In the genomic region with DNA sequence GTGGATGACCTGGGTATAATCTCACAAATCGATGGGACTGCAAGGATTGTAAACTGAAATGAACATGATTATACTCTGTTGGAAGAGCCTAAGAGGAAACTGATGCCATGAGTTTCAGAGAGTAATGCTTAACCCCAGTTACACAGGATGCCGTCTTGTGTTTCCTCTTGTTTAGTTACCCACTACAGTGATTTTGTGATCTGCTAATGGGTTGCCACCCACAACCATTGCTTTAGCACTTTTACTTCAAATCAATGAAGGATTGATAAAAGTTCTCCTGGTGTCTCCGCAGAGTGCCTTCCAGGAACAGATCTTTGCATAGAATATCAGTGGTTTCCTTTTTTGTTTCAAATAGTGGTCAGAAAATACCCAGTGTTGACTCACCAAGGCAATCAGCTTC, we compare ENCODE assay signal across 5 cellular contexts. TPM values are rescaled to one million over a fixed set of nuclear protein-coding genes. Genes with fewer than 3 reads are reported as not detected.
"Had no signal": no experiment of that assay in that cellular context is flagged by ENCODE, and none has a peak within 500 bp of the region (broad histone marks: within the 10 kb centered on the region; RNA-seq: fewer than 3 reads in every experiment).

No MANE protein-coding gene starts in this region.

RNA-seq across cellular contexts. Expression of a gene that starts 22.4 kb away (rescaled TPM):
- total RNA-seq: activated naive CD4-positive, alpha-beta T cell treated with anti-CD3 and anti-CD28 coated beads, Interleukin-2, amount 50 U/mL, for 72 hours; lung microvascular endothelial cell; SJCRH30 had no signal

RNA-seq across cellular contexts. Expression of a gene that starts 23.5 kb away (rescaled TPM):
- total RNA-seq: activated naive CD4-positive, alpha-beta T cell treated with anti-CD3 and anti-CD28 coated beads, Interleukin-2, amount 50 U/mL, for 72 hours; kidney epithelial cell; myocyte had no signal

RNA-seq across cellular contexts. Expression of a gene that starts 25.8 kb away (rescaled TPM):
- total RNA-seq: activated naive CD4-positive, alpha-beta T cell treated with anti-CD3 and anti-CD28 coated beads, Interleukin-2, amount 50 U/mL, for 72 hours; SJCRH30 had no signal
